ENCODE assay signal across 8 cellular contexts in genomic region chr3:124281453-124282316, GRCh38.
DNase-seq lines count a peak whose midpoint lies in the region; ATAC-seq, FAIRE-seq and TF ChIP-seq lines count a peak whose summit lies in the region.

No MANE protein-coding gene starts in this region.

- H3K4me1 ChIP-seq in lower lobe of right lung: peaks cover 14% of the 10 kb centered on the region

- H3K36me3 Mint-ChIP-seq in T-helper 2 cell treated with Interferon-gamma antibody and Interleukin-4, amounts not matched to agents 5 μg/mL and 100 μg/mL, for 36 hours (ENCODE audit: low read depth): no peaks in the 10 kb centered on the region

- TF ChIP-seq CTCF in GM12875 (IDR thresholded peaks at IDR 0.05; ENCODE audit: borderline replicate concordance, insufficient read depth, low read depth, low read length): peak; percentile 56; the same call in 1 of the 2 replicates
- TF ChIP-seq CTCF in bronchial epithelial cell (IDR thresholded peaks at IDR 0.05; ENCODE audit: insufficient read depth, low read length, severe bottlenecking): peak; percentile 62
- TF ChIP-seq CTCF in lower lobe of right lung (IDR thresholded peaks at IDR 0.05): peak; percentile 47

- intact Hi-C loops in lower lobe of right lung (cut with DNase I): no loop called here

- peaks cover 2% of the 10 kb centered on the region for H3K27me3 Mint-ChIP-seq in T-helper 2 cell treated with Interferon-gamma antibody and Interleukin-4, amounts not matched to agents 5 μg/mL and 100 μg/mL, for 36 hours (ENCODE audit: low read depth)

- FAIRE-seq in bronchial epithelial cell (lab: Jason Lieb, UNC): peak; percentile 93

- H3K27me3 ChIP-seq in bronchial epithelial cell (ENCODE audit: control insufficient read depth, insufficient read depth, low read length) (peaks cover 6% of the 10 kb centered on the region), lower lobe of right lung (ENCODE audit: low read depth) (peaks cover 3% of the 10 kb centered on the region)

- H3K4me1 Mint-ChIP-seq in T-helper 2 cell treated with Interferon-gamma antibody and Interleukin-4, amounts not matched to agents 5 μg/mL and 100 μg/mL, for 36 hours (ENCODE audit: low read depth): no peaks in the 10 kb centered on the region

- DNase-seq in NCI-H1694 (lab: John Stamatoyannopoulos, UW): peak; percentile 47
- peak; percentile 52 for DNase-seq in bronchial epithelial cell (ENCODE audit: low read depth)
- no peak for DNase-seq in lower lobe of right lung
- no peak for DNase-seq in T-helper 2 cell treated with Interferon-gamma antibody and Interleukin-4, amounts not matched to agents 5 μg/mL and 100 μg/mL, for 36 hours (ENCODE audit: low spot score)

- no peak overlapping the region for H3K27ac Mint-ChIP-seq in T-helper 2 cell treated with Interferon-gamma antibody and Interleukin-4, amounts not matched to agents 5 μg/mL and 100 μg/mL, for 36 hours

- H3K36me3 ChIP-seq in bronchial epithelial cell (ENCODE audit: control insufficient read depth, insufficient read depth, low read length) (no peaks in the 10 kb centered on the region), lower lobe of right lung (no peaks in the 10 kb centered on the region)

- H3K9me3 ChIP-seq in lower lobe of right lung: no peaks in the 10 kb centered on the region

- no peak overlapping the region for H3K4me3 Mint-ChIP-seq in T-helper 2 cell treated with Interferon-gamma antibody and Interleukin-4, amounts not matched to agents 5 μg/mL and 100 μg/mL, for 36 hours

- H3K4me3 ChIP-seq in GM12875 (ENCODE audit: low read depth, low read length): no peak overlapping the region
- H3K4me3 ChIP-seq in bronchial epithelial cell (ENCODE audit: low read depth, low read length): no peak overlapping the region
- H3K4me3 ChIP-seq in lower lobe of right lung: no peak overlapping the region

- no peaks in the 10 kb centered on the region for H3K9me3 Mint-ChIP-seq in T-helper 2 cell treated with Interferon-gamma antibody and Interleukin-4, amounts not matched to agents 5 μg/mL and 100 μg/mL, for 36 hours

- ATAC-seq in lower lobe of right lung (peak; percentile 31 to 47), GM19395 (IDR thresholded peaks at IDR 0.05; ENCODE audit: unreplicated experiment) (no peak), HG02852 (IDR thresholded peaks at IDR 0.05; ENCODE audit: unreplicated experiment) (no peak), GM21825 (IDR thresholded peaks at IDR 0.05; ENCODE audit: unreplicated experiment) (no peak)

- no peak overlapping the region for H3K27ac ChIP-seq in lower lobe of right lung

Comparison
In these comparisons a context has a peak if more than half of its experiments do, and no peak if none do; other contexts are left out.
1. DNase-seq: peak in NCI-H1694 (single experiment) and bronchial epithelial cell (single experiment); none in lower lobe of right lung (single experiment) and T-helper 2 cell treated with Interferon-gamma antibody and Interleukin-4, amounts not matched to agents 5 μg/mL and 100 μg/mL, for 36 hours (single experiment).
2. ATAC-seq: peak in lower lobe of right lung (2 of 2); none in GM19395 (single experiment), HG02852 (single experiment) and GM21825 (single experiment).
3. Peak in every context shown above with its lines, with median percentiles within 50 percentile points of each other: CTCF ChIP-seq.